Comparison of ENCODE assay signal across 8 cellular contexts in the genomic region with DNA sequence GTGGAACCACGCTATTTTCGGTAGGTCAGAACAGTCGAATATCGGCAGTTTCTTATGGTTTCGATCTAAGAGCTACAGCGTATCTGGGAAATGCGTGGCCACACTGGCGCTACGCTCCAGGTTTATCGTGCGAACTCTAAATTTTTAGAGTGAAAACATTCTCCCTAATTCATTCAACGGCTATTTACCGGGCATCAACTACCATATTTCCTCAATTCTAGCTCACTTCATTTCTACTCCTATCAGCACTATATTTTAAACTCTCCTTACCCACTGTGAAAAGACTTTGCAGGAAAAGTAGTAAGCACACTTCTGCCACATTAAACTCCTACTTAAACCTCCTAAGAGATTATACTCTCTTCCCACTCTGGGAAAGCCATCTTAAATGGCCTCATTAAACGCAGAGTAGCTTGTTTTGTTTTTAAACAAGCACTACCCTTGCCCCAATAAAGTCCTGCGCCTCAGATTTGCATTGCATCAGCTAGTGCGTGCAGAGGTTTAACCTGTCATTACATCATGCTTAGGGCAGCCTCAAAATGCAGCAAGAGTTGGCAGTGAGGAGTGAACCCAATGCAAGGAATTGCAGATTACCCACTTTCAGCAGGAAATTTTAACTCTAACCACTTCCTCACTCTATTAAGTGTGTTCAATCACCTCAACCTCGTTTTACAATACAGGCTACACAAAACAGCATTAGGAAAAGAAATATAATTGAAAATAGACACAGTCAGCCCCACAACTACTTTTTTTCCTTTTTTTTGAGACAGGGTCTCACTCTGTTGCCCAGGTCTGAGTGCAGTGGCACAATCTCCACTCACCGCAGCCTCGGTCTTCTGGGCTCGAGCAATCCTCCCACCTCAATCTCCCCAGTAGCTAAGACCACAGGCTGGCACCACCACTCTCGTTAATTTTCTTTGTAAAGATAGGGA. TPM values are rescaled to one million over a fixed set of nuclear protein-coding genes. Genes with fewer than 3 reads are reported as not detected.
DNase-seq lines count a peak whose midpoint lies in the region; ATAC-seq and TF ChIP-seq lines count a peak whose summit lies in the region.

No MANE protein-coding gene starts in this region.

- H3K27ac ChIP-seq in Peyer's patch: peak overlapping the region; percentile 71 to 91 (median 87)

- no peaks in the 10 kb centered on the region for H3K9me3 Mint-ChIP-seq in activated naive CD8-positive, alpha-beta T cell treated with anti-CD3 and anti-CD28 coated beads for 36 hours

- H3K4me3 Mint-ChIP-seq in activated naive CD8-positive, alpha-beta T cell treated with anti-CD3 and anti-CD28 coated beads for 36 hours: peak overlapping the region; percentile 91

- DNase-seq in DMS 273 (lab: John Stamatoyannopoulos, UW; ENCODE audit: unreplicated experiment): peak; percentile 77
- DNase-seq in Peyer's patch: peak in 2 of 3 donors; percentile 43 to 70
- peak; percentile 65 for DNase-seq in activated naive CD8-positive, alpha-beta T cell treated with anti-CD3 and anti-CD28 coated beads for 36 hours
- DNase-seq in left cardiac atrium: no peak
- DNase-seq in putamen (ENCODE audit: low spot score): peak; percentile 18
- no peak for DNase-seq in NCI-H524 treated with DMSO at 0.1 percent for 48 hours (lab: John Stamatoyannopoulos, UW)

- H3K9me3 ChIP-seq in Peyer's patch: no peaks in the 10 kb centered on the region

- peak; percentile 77 for ATAC-seq in GM19395 (IDR thresholded peaks at IDR 0.05; ENCODE audit: unreplicated experiment)
- ATAC-seq in HG03442 (IDR thresholded peaks at IDR 0.05; ENCODE audit: unreplicated experiment): peak; percentile 59
- peak; percentile 53 to 68 for ATAC-seq in left cardiac atrium

- peaks cover 0 to 3% (median 0%) of the 10 kb centered on the region in 3 donors for H3K36me3 ChIP-seq in Peyer's patch

- intact Hi-C loops in left cardiac atrium (cut with DNase I): loop anchor here in 1 of 2 donors (10.0 kb wide), 1 partner anchor 168 kb away; no protein-coding TSS in a partner anchor

- H3K4me1 Mint-ChIP-seq in activated naive CD8-positive, alpha-beta T cell treated with anti-CD3 and anti-CD28 coated beads for 36 hours: peaks cover 50% of the 10 kb centered on the region

- H3K27me3 Mint-ChIP-seq in activated naive CD8-positive, alpha-beta T cell treated with anti-CD3 and anti-CD28 coated beads for 36 hours: no peaks in the 10 kb centered on the region

- peaks cover 3% of the 10 kb centered on the region for H3K36me3 Mint-ChIP-seq in activated naive CD8-positive, alpha-beta T cell treated with anti-CD3 and anti-CD28 coated beads for 36 hours

- peak overlapping the region; percentile 100 for H3K27ac Mint-ChIP-seq in activated naive CD8-positive, alpha-beta T cell treated with anti-CD3 and anti-CD28 coated beads for 36 hours

- peak in 1 of 6 experiments; percentile 17 for TF ChIP-seq CTCF in Peyer's patch (IDR thresholded peaks at IDR 0.05)

- peak overlapping the region; percentile 52 to 71 (median 68) for H3K4me3 ChIP-seq in Peyer's patch

- no peak for TF ChIP-seq POLR2A in Peyer's patch (IDR thresholded peaks at IDR 0.05)

- peaks cover 0 to 28% (median 5%) of the 10 kb centered on the region in 4 donors for H3K4me1 ChIP-seq in Peyer's patch

- H3K27me3 ChIP-seq in Peyer's patch: no peaks in the 10 kb centered on the region

RNA-seq across cellular contexts. Expression of gene SIAH1, which starts 18.8 kb away (rescaled TPM):
- 10 to 100 TPM; 27.7 to 35.3 (median 31.4) TPM for total RNA-seq in Peyer's patch
- total RNA-seq in activated naive CD8-positive, alpha-beta T cell treated with anti-CD3 and anti-CD28 coated beads for 36 hours: 10 to 100 TPM; 16.2 to 18.3 TPM
- 10 to 100 TPM; 11.6 to 18.0 TPM for total RNA-seq in left cardiac atrium

Comparison
In these comparisons a context has a peak if more than half of its experiments do, and no peak if none do; other contexts are left out.
1. DNase-seq: peak in DMS 273 (single experiment), Peyer's patch (2 of 3), activated naive CD8-positive, alpha-beta T cell treated with anti-CD3 and anti-CD28 coated beads for 36 hours (single experiment) and putamen (single experiment); none in left cardiac atrium (single experiment) and NCI-H524 treated with DMSO at 0.1 percent for 48 hours (single experiment).
2. Peak in every context shown above with its lines, with median percentiles within 50 percentile points of each other: ATAC-seq.